ENCODE assay signal across 10 cellular contexts in genomic region chr2:239227661-239228371, GRCh38.
DNase-seq lines count a peak whose midpoint lies in the region; ATAC-seq and TF ChIP-seq lines count a peak whose summit lies in the region.
"Had no signal": no experiment of that assay in that cellular context is flagged by ENCODE, and none has a peak within 500 bp of the region (broad histone marks: within the 10 kb centered on the region; RNA-seq: fewer than 3 reads in every experiment).

No MANE protein-coding gene starts in this region.

- H3K27ac ChIP-seq in thyroid gland, result peak overlapping the region in 2 of 3 donors; percentile 5 to 55

- H3K27ac Mint-ChIP-seq in activated T-helper 17 cell treated with anti-CD3 and anti-CD28 coated beads, Interleukin-2, amount 50 U/mL, for 72 hours, result peak overlapping the region; percentile 13
- H3K27ac Mint-ChIP-seq: activated naive CD4-positive, alpha-beta T cell treated with anti-CD3 and anti-CD28 coated beads for 36 hours had no signal

- TF ChIP-seq CTCF in thyroid gland (IDR thresholded peaks at IDR 0.05), result peak in 1 of 6 experiments; percentile 29

- H3K27me3 ChIP-seq in thyroid gland, result no peaks in the 10 kb centered on the region

- ATAC-seq in activated T-helper 17 cell treated with anti-CD3 and anti-CD28 coated beads, Interleukin-2, amount 50 U/mL, for 72 hours (replicated peaks), result no peak
- ATAC-seq in HG02885 (IDR thresholded peaks at IDR 0.05; ENCODE audit: poor library complexity, unreplicated experiment), result no peak

- no peaks in the 10 kb centered on the region for H3K36me3 ChIP-seq in thyroid gland

- H3K9me3 ChIP-seq in thyroid gland, result no peaks in the 10 kb centered on the region

- peaks cover 42% of the 10 kb centered on the region for H3K4me1 Mint-ChIP-seq in activated T-helper 17 cell treated with anti-CD3 and anti-CD28 coated beads, Interleukin-2, amount 50 U/mL, for 72 hours

- no peak overlapping the region for H3K4me3 ChIP-seq in thyroid gland (replicated peaks in 1 of 3)

- intact Hi-C loops in thyroid gland (cut with DNase I), result no loop called here

- peak; percentile 3 to 25 for DNase-seq in NCI-H524 (lab: John Stamatoyannopoulos, UW)
- no peak for DNase-seq in NCI-H524 treated with DMSO at 0.1 percent for 48 hours (lab: John Stamatoyannopoulos, UW)
- peak; percentile 41 for DNase-seq in kidney tubule cell (ENCODE audit: low spot score)
- DNase-seq in thyroid gland, result peak in 1 of 2 donors; percentile 35
- DNase-seq in COLO668 (lab: John Stamatoyannopoulos, UW; ENCODE audit: unreplicated experiment), result no peak
- no peak for DNase-seq in stimulated activated CD8-positive, alpha-beta memory T cell treated with anti-CD3 and anti-CD28 coated beads, Interleukin-4, amount 100 ng/mL, for 48 hours
- DNase-seq: activated naive CD4-positive, alpha-beta T cell treated with anti-CD3 and anti-CD28 coated beads for 36 hours; T-helper 2 cell had no signal

- no peaks in the 10 kb centered on the region for H3K9me3 Mint-ChIP-seq in activated T-helper 17 cell treated with anti-CD3 and anti-CD28 coated beads, Interleukin-2, amount 50 U/mL, for 72 hours
- H3K9me3 Mint-ChIP-seq: activated naive CD4-positive, alpha-beta T cell treated with anti-CD3 and anti-CD28 coated beads for 36 hours had no signal

- H3K36me3 Mint-ChIP-seq in activated T-helper 17 cell treated with anti-CD3 and anti-CD28 coated beads, Interleukin-2, amount 50 U/mL, for 72 hours (ENCODE audit: low read depth), result no peaks in the 10 kb centered on the region

- no peak for TF ChIP-seq POLR2A in thyroid gland (IDR thresholded peaks at IDR 0.05)

- H3K4me1 ChIP-seq in thyroid gland, result peaks cover 28 to 42% of the 10 kb centered on the region in 2 donors

- no peak overlapping the region for H3K4me3 Mint-ChIP-seq in activated T-helper 17 cell treated with anti-CD3 and anti-CD28 coated beads, Interleukin-2, amount 50 U/mL, for 72 hours
- H3K4me3 Mint-ChIP-seq: activated naive CD4-positive, alpha-beta T cell treated with anti-CD3 and anti-CD28 coated beads for 36 hours had no signal

- H3K27me3 Mint-ChIP-seq in activated T-helper 17 cell treated with anti-CD3 and anti-CD28 coated beads, Interleukin-2, amount 50 U/mL, for 72 hours, result no peaks in the 10 kb centered on the region

- WGBS in thyroid gland, 2 donors, result 69 to 79% methylated on average over 11 to 14 of the region's 14 CpGs

Comparison
In these comparisons a context has a peak if more than half of its experiments do, and no peak if none do; other contexts are left out.
1. DNase-seq: peak in NCI-H524 (2 of 2) and kidney tubule cell (single experiment); none in NCI-H524 treated with DMSO at 0.1 percent for 48 hours (single experiment), COLO668 (single experiment) and stimulated activated CD8-positive, alpha-beta memory T cell treated with anti-CD3 and anti-CD28 coated beads, Interleukin-4, amount 100 ng/mL, for 48 hours (single experiment).